In the genomic region with DNA sequence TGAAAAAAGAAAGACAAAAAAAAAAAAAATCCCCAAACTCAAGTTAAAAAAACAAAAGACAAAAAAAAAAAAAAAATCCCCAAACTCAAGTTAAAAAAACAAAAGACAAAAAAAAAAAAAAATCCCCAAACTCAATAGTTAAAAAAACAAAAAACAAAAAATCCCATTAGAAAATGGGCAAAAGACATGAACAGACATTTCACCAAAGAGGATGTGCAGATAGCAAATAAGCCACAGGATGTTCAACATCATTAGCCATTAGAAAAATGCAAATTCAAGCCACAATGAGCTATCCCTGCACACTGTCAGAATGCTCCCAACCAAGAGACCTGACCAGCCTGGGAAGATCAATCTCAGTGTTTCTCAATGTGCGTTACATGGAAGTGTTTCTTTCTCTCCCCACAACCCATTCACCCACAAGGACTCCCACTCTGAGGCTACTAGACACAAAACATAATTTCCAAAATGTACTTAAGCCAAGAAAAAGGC, we compare ENCODE assay signal across 18 cellular contexts. TPM values are rescaled to one million over a fixed set of nuclear protein-coding genes. Genes with fewer than 3 reads are reported as not detected.
"Had no signal": no experiment of that assay in that cellular context is flagged by ENCODE, and none has a peak within 500 bp of the region (broad histone marks: within the 10 kb centered on the region; RNA-seq: fewer than 3 reads in every experiment).

No MANE protein-coding gene starts in this region.

- H3K27me3 ChIP-seq: breast epithelium, dorsolateral prefrontal cortex had no signal

- H3K9me3 Mint-ChIP-seq: activated T-cell treated with anti-CD3 and anti-CD28 coated beads, Interleukin-2, amount 50 U/mL, for 4 hours had no signal

- ATAC-seq: activated T-cell treated with anti-CD3 and anti-CD28 coated beads, Interleukin-2, amount 50 U/mL, for 4 hours; lower lobe of right lung; right cardiac atrium; stimulated activated naive B cell treated with anti-CD40 and anti-IgM and Interleukin-4, amounts not matched to agents 10 μg/mL and 1 μg/mL and 100 μg/mL, for 72 hours had no signal

- H3K27ac Mint-ChIP-seq: activated naive CD8-positive, alpha-beta T cell; mesothelial cell of epicardium; progenitor cell of endocrine pancreas; stimulated activated naive B cell treated with anti-CD40 and anti-IgM and Interleukin-4, amounts not matched to agents 10 μg/mL and 1 μg/mL and 100 μg/mL, for 72 hours had no signal

- H3K9me3 ChIP-seq: breast epithelium, lower lobe of right lung had no signal

- H3K4me3 Mint-ChIP-seq: activated naive CD8-positive, alpha-beta T cell; activated T-cell treated with anti-CD3 and anti-CD28 coated beads, Interleukin-2, amount 50 U/mL, for 4 hours; mesothelial cell of epicardium; stimulated activated naive B cell treated with anti-CD40 and anti-IgM and Interleukin-4, amounts not matched to agents 10 μg/mL and 1 μg/mL and 100 μg/mL, for 72 hours had no signal

- DNase-seq: activated CD4-positive, alpha-beta T cell treated with anti-CD3 and anti-CD28 coated beads for 1 hour; activated CD4-positive, alpha-beta T cell treated with anti-CD3 and anti-CD28 coated beads, Interleukin-2, amount 50 U/mL, for 48 hours; activated T-cell treated with anti-CD3 and anti-CD28 coated beads, Interleukin-2, amount 50 U/mL, for 4 hours; aorta; dorsolateral prefrontal cortex; hippocampal formation; lower lobe of right lung; right cardiac atrium; stimulated activated CD4-positive, alpha-beta T cell treated with anti-CD3 and anti-CD28 coated beads, Interleukin-1b, Interleukin-23, amount 100 ng/mL, for 48 hours; stimulated activated naive B cell treated with anti-CD40 and anti-IgM and Interleukin-4, amounts not matched to agents 10 μg/mL and 1 μg/mL and 100 μg/mL, for 72 hours; trophoblast cell had no signal

- H3K27me3 Mint-ChIP-seq: activated naive CD8-positive, alpha-beta T cell; progenitor cell of endocrine pancreas; stimulated activated naive B cell treated with anti-CD40 and anti-IgM and Interleukin-4, amounts not matched to agents 10 μg/mL and 1 μg/mL and 100 μg/mL, for 72 hours had no signal

- H3K4me1 ChIP-seq: breast epithelium had no signal

- H3K4me3 ChIP-seq: breast epithelium, dorsolateral prefrontal cortex, lower lobe of right lung had no signal

- H3K27ac ChIP-seq: breast epithelium, lower lobe of right lung had no signal

- H3K4me1 Mint-ChIP-seq: stimulated activated naive B cell treated with anti-CD40 and anti-IgM and Interleukin-4, amounts not matched to agents 10 μg/mL and 1 μg/mL and 100 μg/mL, for 72 hours had no signal

RNA-seq across cellular contexts. Expression of gene MRAP, which starts 33.9 kb away (rescaled TPM):
- total RNA-seq: activated T-cell treated with anti-CD3 and anti-CD28 coated beads, Interleukin-2, amount 50 U/mL, for 4 hours; chondrocyte; lower lobe of right lung; mesothelial cell of epicardium; myocyte; T-helper 2 cell treated with Interferon-gamma antibody and Interleukin-4, amounts not matched to agents 100 ng/mL and 5 ng/mL, for 36 hours had no signal
